Comparison of ENCODE assay signal across 26 cellular contexts in genomic region chr2:20499387-20499786, GRCh38.
"Had no signal": no experiment of that assay in that cellular context is flagged by ENCODE, and none has a peak within 500 bp of the region (broad histone marks: within the 10 kb centered on the region; RNA-seq: fewer than 3 reads in every experiment).

No MANE protein-coding gene starts in this region.

- H3K4me3 ChIP-seq: dorsolateral prefrontal cortex, gastrocnemius medialis, heart left ventricle, hepatocyte, left lung, neural progenitor cell, right atrium auricular region, thyroid gland had no signal

- H2AFZ ChIP-seq: hepatocyte, neural progenitor cell, parathyroid adenoma had no signal

- H3K9me3 Mint-ChIP-seq: nephron; neural progenitor cell; stimulated activated naive CD8-positive, alpha-beta T cell treated with anti-CD3 and anti-CD28 coated beads, Interleukin-15, amount 100 ng/mL, for 72 hours; type B pancreatic cell had no signal

- H3K4me3 Mint-ChIP-seq: naive thymus-derived CD4-positive, alpha-beta T cell; nephron; neural progenitor cell; stimulated activated naive CD8-positive, alpha-beta T cell treated with anti-CD3 and anti-CD28 coated beads, Interleukin-15, amount 100 ng/mL, for 72 hours; type B pancreatic cell had no signal

- H3K9ac ChIP-seq: neural progenitor cell, parathyroid adenoma had no signal

- H3K9me3 ChIP-seq: gastrocnemius medialis, heart left ventricle, left lung, right atrium auricular region, thyroid gland had no signal

- DNase-seq: effector CD4-positive, alpha-beta T cell; foreskin fibroblast; gastrocnemius medialis; left cardiac atrium; mesendoderm; midbrain; naive thymus-derived CD4-positive, alpha-beta T cell; small intestine; stimulated activated CD4-positive, alpha-beta T cell treated with anti-CD3 and anti-CD28 coated beads, Interleukin-12 subunit alpha, Interleukin-12 subunit beta, amount 100 ng/mL, for 4 hours; stimulated activated CD4-positive, alpha-beta T cell treated with anti-CD3 and anti-CD28 coated beads, Interleukin-1b, Interleukin-23, amount 100 ng/mL, for 48 hours; stimulated activated CD4-positive, alpha-beta T cell treated with anti-CD3 and anti-CD28 coated beads, Interleukin-4, amount 100 ng/mL, for 1 hour; stimulated activated CD8-positive, alpha-beta memory T cell treated with anti-CD3 and anti-CD28 coated beads, Interleukin-4, amount 100 ng/mL, for 48 hours; stimulated activated naive CD4-positive, alpha-beta T cell; stimulated activated naive CD8-positive, alpha-beta T cell treated with anti-CD3 and anti-CD28 coated beads, Interleukin-15, amount 100 ng/mL, for 72 hours; thyroid gland had no signal

- H3K27ac Mint-ChIP-seq: naive thymus-derived CD4-positive, alpha-beta T cell; nephron; neural progenitor cell; progenitor cell of endocrine pancreas; stimulated activated naive CD8-positive, alpha-beta T cell treated with anti-CD3 and anti-CD28 coated beads, Interleukin-15, amount 100 ng/mL, for 72 hours; type B pancreatic cell had no signal

- H3K27me3 ChIP-seq: dorsolateral prefrontal cortex, gastrocnemius medialis, heart left ventricle, hepatocyte, left lung, right atrium auricular region, thyroid gland had no signal

- H3K27me3 Mint-ChIP-seq: type B pancreatic cell had no signal

- H3K27ac ChIP-seq: dorsolateral prefrontal cortex, epithelial cell of prostate, gastrocnemius medialis, heart left ventricle, hepatocyte, left lung, neural progenitor cell, parathyroid adenoma, right atrium auricular region, thyroid gland had no signal

- H3K79me2 ChIP-seq: hepatocyte, parathyroid adenoma had no signal

- H3K36me3 ChIP-seq: gastrocnemius medialis, heart left ventricle, left lung, neural progenitor cell, right atrium auricular region, thyroid gland had no signal

- H3K4me1 ChIP-seq: left lung, neural progenitor cell, parathyroid adenoma had no signal

- H3K4me1 Mint-ChIP-seq: stimulated activated naive CD8-positive, alpha-beta T cell treated with anti-CD3 and anti-CD28 coated beads, Interleukin-15, amount 100 ng/mL, for 72 hours had no signal

- H3K36me3 Mint-ChIP-seq: naive thymus-derived CD4-positive, alpha-beta T cell; neural progenitor cell; type B pancreatic cell had no signal

- H3K4me2 ChIP-seq: hepatocyte, neural progenitor cell had no signal
